Comparison of ENCODE assay signal across 15 cellular contexts in the genomic region with DNA sequence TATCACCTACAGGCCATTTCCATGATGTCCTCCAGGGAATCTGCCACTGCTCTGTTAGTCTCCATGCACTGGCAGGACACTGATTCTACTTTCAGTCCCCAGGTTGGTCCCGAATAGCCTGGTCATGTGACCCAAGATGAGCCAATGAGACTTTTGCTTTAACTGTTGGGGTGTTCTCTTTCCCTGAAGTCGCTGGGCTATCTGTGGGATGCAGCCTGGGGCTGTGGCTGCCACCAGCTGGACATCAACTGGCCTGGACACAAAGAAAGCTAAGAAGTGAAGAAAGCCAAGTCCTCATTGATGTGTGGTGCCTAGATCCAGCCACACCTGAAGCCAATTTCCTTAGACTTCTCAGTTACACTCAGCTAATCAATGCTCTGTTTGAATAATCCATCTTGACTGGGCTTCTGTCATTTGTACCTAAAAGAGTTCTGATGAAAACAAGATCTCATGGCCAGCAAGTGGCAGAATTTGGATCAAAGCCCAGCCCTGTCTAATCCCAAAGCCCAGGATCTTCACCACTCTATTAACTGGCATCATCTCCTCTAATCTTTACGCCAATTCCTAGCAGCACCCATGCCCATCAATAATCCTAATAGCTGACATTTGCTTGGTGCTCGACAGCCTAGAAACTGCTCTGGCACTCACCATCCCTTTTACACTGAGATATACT. TPM values are rescaled to one million over a fixed set of nuclear protein-coding genes. Genes with fewer than 3 reads are reported as not detected.
DNase-seq lines count a peak whose midpoint lies in the region; ATAC-seq, FAIRE-seq and TF ChIP-seq lines count a peak whose summit lies in the region.
"Had no signal": no experiment of that assay in that cellular context is flagged by ENCODE, and none has a peak within 500 bp of the region (broad histone marks: within the 10 kb centered on the region; RNA-seq: fewer than 3 reads in every experiment).

No MANE protein-coding gene starts in this region.

- 84 to 87% methylated on average over 4 of the region's 4 CpGs for WGBS in sigmoid colon, 2 donors

- H3K27ac ChIP-seq in ACC112 (ENCODE audit: low read depth, low read length) (peak overlapping the region; percentile 75), astrocyte (ENCODE audit: low read depth, low read length) (peak overlapping the region; percentile 75), layer of hippocampus (ENCODE audit: low read depth, low read length) (peak overlapping the region; percentile 79), sigmoid colon (peak overlapping the region; percentile 89 to 96 (median 91))

- no peak for ATAC-seq in GM18868 (IDR thresholded peaks at IDR 0.05; ENCODE audit: unreplicated experiment)
- no peak for ATAC-seq in GM19397 (IDR thresholded peaks at IDR 0.05; ENCODE audit: unreplicated experiment)

- no peak for TF ChIP-seq POLR2A in sigmoid colon (IDR thresholded peaks at IDR 0.05)

- H3K4me1 ChIP-seq in ACC112 (ENCODE audit: control insufficient read depth, insufficient read depth, low read length, unreplicated experiment) (peaks cover 75% of the 10 kb centered on the region), astrocyte (ENCODE audit: insufficient read depth, low read length) (peaks cover 56% of the 10 kb centered on the region), sigmoid colon (peaks cover 2 to 88% (median 85%) of the 10 kb centered on the region in 4 donors)

- no peak overlapping the region for H3K4me3 ChIP-seq in ACC112 (ENCODE audit: low read depth, low read length)
- no peak overlapping the region for H3K4me3 ChIP-seq in astrocyte (ENCODE audit: insufficient read depth, low read depth, low read length)
- H3K4me3 ChIP-seq in sigmoid colon, result no peak overlapping the region
- H3K4me3 ChIP-seq: mucosa of descending colon had no signal

- peaks cover 28% of the 10 kb centered on the region for H3K36me3 Mint-ChIP-seq in astrocyte (ENCODE audit: low read depth, unreplicated experiment)

- peaks cover 2% of the 10 kb centered on the region for H3K9me3 Mint-ChIP-seq in astrocyte (ENCODE audit: unreplicated experiment)

- intact Hi-C loops in sigmoid colon (cut with DNase I), result no loop called here

- H3K27me3 ChIP-seq in ACC112 (ENCODE audit: insufficient read depth, low read length) (no peaks in the 10 kb centered on the region), astrocyte (ENCODE audit: insufficient read depth, low read length) (no peaks in the 10 kb centered on the region), layer of hippocampus (ENCODE audit: control insufficient read depth, insufficient read depth, low read length) (no peaks in the 10 kb centered on the region), sigmoid colon (no peaks in the 10 kb centered on the region)

- no peak for FAIRE-seq in astrocyte (lab: Jason Lieb, UNC)
- FAIRE-seq: bronchial epithelial cell had no signal

- peak overlapping the region; percentile 44 for H3K9ac ChIP-seq in astrocyte (ENCODE audit: low read length)

- H3K4me2 ChIP-seq in astrocyte (ENCODE audit: low read length), result no peak overlapping the region

- H3K9me3 ChIP-seq in astrocyte (ENCODE audit: insufficient read depth, low read depth, low read length), result no peaks in the 10 kb centered on the region
- H3K9me3 ChIP-seq in sigmoid colon, result no peaks in the 10 kb centered on the region
- H3K9me3 ChIP-seq: mucosa of descending colon had no signal

- H3K36me3 ChIP-seq in ACC112 (ENCODE audit: insufficient read depth, low read length) (no peaks in the 10 kb centered on the region), astrocyte (ENCODE audit: insufficient read depth, low read length) (peaks cover 2% of the 10 kb centered on the region), sigmoid colon (peaks cover 0 to 4% (median 0%) of the 10 kb centered on the region in 4 donors)

- H3K27ac Mint-ChIP-seq in astrocyte (ENCODE audit: unreplicated experiment), result no peak overlapping the region

- H4K20me1 ChIP-seq in astrocyte (ENCODE audit: insufficient read depth, low read length), result peaks cover 69% of the 10 kb centered on the region

- peaks cover 21% of the 10 kb centered on the region for H3K4me1 Mint-ChIP-seq in astrocyte (ENCODE audit: low read depth, unreplicated experiment)

- TF ChIP-seq CTCF in astrocyte (IDR thresholded peaks at IDR 0.05; ENCODE audit: insufficient read depth, low read depth, low read length) (no peak), sigmoid colon (IDR thresholded peaks at IDR 0.05) (no peak)

- no peak for TF ChIP-seq EP300 in sigmoid colon (IDR thresholded peaks at IDR 0.05)

- H3K27me3 Mint-ChIP-seq in astrocyte (ENCODE audit: low read depth, unreplicated experiment), result no peaks in the 10 kb centered on the region

- no peak overlapping the region for H3K4me3 Mint-ChIP-seq in astrocyte (ENCODE audit: unreplicated experiment)

- peaks cover 20% of the 10 kb centered on the region for H3K79me2 ChIP-seq in ACC112 (ENCODE audit: control insufficient read depth, insufficient read depth, low read length, unreplicated experiment)
- peaks cover 5% of the 10 kb centered on the region for H3K79me2 ChIP-seq in astrocyte (ENCODE audit: insufficient read depth, low read length)

- DNase-seq in astrocyte (ENCODE audit: low read depth) (no peak), sigmoid colon (peak; percentile 75), DMS153 (lab: John Stamatoyannopoulos, UW) (no peak), DMS 273 (lab: John Stamatoyannopoulos, UW; ENCODE audit: unreplicated experiment) (no peak)
- DNase-seq: activated CD4-positive, alpha-beta T cell treated with anti-CD3 and anti-CD28 coated beads, Interleukin-2, amount 50 U/mL, for 48 hours; DMS 273 treated with DMSO at 0.1 percent for 48 hours; erythroblast; mucosa of descending colon; NCI-H187; NCI-H526 treated with DMSO at 0.1 percent for 48 hours had no signal

- H2AFZ ChIP-seq in ACC112 (ENCODE audit: low read length, unreplicated experiment) (no peak overlapping the region), astrocyte (ENCODE audit: low read depth, low read length) (no peak overlapping the region)

RNA-seq across cellular contexts. Expression of a gene that starts 37.1 kb away (rescaled TPM):
- 66.0 and 70.4 TPM in 2 replicates for total RNA-seq in astrocyte
- 10 to 100 TPM; 19.3 to 45.7 (median 20.9) TPM for total RNA-seq in sigmoid colon
- polyA plus RNA-seq in sigmoid colon, result 1 to 10 TPM; 3.6 to 9.2 (median 3.9) TPM
